1 cellular context compared by ENCODE assay signal in the genomic region with DNA sequence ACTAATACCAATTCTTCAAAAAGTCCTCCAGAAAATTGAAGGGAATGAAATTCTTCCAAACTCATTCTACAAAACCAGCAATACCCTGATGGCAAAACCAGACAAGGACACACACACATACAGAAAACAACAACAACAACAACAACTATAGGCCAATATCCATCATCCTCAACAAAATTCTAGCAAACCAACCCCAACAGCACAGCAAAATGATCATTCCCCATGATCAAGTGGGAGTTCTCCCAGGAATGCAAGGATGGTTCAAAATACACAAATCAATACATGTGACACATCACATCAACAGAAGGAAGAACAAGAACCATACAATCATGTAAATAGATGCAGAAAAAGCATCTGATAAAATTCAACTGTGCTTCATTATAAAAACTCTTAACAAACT.
A peak's percentile ranks its signal among the peaks of the same experiment; 100 is the strongest.
TF ChIP-seq lines count a peak whose summit lies in the region.

No MANE protein-coding gene starts in this region.

TF ChIP-seq in K562, 482 proteins besides CTCF, POLR2A, EP300 and RAD21:
- TF ChIP-seq NCOA2 (IDR thresholded peaks at IDR 0.05; ENCODE audit: partially characterized antibody in 2 of 2) (no peak), EGR1 (conservative IDR thresholded peaks at IDR 0.05) (no peak), ZNF324 (CRISPR knock-in tag; IDR thresholded peaks at IDR 0.05) (peak; percentile 91), RBM17 (IDR thresholded peaks at IDR 0.05; ENCODE audit: borderline replicate concordance, low read depth, low read length) (no peak), ZNF586 (CRISPR knock-in tag; conservative IDR thresholded peaks at IDR 0.05) (no peak), RAD51 (IDR thresholded peaks at IDR 0.05; ENCODE audit: borderline replicate concordance, low read depth) (no peak)
- TF ChIP-seq, protein P1, sequence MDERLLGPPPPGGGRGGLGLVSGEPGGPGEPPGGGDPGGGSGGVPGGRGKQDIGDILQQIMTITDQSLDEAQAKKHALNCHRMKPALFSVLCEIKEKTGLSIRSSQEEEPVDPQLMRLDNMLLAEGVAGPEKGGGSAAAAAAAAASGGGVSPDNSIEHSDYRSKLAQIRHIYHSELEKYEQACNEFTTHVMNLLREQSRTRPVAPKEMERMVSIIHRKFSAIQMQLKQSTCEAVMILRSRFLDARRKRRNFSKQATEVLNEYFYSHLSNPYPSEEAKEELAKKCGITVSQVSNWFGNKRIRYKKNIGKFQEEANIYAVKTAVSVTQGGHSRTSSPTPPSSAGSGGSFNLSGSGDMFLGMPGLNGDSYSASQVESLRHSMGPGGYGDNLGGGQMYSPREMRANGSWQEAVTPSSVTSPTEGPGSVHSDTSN (CRISPR knock-in tag; IDR thresholded peaks at IDR 0.05; ENCODE audit: low read depth), result no peak
- TF ChIP-seq, protein P1 (tag; conservative IDR thresholded peaks at IDR 0.05; ENCODE audit: low read depth), result no peak
- TF ChIP-seq, protein P2, sequence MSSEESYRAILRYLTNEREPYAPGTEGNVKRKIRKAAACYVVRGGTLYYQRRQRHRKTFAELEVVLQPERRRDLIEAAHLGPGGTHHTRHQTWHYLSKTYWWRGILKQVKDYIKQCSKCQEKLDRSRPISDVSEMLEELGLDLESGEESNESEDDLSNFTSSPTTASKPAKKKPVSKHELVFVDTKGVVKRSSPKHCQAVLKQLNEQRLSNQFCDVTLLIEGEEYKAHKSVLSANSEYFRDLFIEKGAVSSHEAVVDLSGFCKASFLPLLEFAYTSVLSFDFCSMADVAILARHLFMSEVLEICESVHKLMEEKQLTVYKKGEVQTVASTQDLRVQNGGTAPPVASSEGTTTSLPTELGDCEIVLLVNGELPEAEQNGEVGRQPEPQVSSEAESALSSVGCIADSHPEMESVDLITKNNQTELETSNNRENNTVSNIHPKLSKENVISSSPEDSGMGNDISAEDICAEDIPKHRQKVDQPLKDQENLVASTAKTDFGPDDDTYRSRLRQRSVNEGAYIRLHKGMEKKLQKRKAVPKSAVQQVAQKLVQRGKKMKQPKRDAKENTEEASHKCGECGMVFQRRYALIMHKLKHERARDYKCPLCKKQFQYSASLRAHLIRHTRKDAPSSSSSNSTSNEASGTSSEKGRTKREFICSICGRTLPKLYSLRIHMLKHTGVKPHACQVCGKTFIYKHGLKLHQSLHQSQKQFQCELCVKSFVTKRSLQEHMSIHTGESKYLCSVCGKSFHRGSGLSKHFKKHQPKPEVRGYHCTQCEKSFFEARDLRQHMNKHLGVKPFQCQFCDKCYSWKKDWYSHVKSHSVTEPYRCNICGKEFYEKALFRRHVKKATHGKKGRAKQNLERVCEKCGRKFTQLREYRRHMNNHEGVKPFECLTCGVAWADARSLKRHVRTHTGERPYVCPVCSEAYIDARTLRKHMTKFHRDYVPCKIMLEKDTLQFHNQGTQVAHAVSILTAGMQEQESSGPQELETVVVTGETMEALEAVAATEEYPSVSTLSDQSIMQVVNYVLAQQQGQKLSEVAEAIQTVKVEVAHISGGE (CRISPR knock-in tag; IDR thresholded peaks at IDR 0.05), result no peak
